ENCODE assay signal across 23 cellular contexts in genomic region chr17:71273451-71273850, GRCh38.
"Had no signal": no experiment of that assay in that cellular context is flagged by ENCODE, and none has a peak within 500 bp of the region (broad histone marks: within the 10 kb centered on the region; RNA-seq: fewer than 3 reads in every experiment).

No MANE protein-coding gene starts in this region.

- H3K4me1 ChIP-seq: gastrocnemius medialis, lower lobe of right lung, psoas muscle, sigmoid colon, transverse colon, upper lobe of right lung, uterus had no signal

- H3K4me3 ChIP-seq: dorsolateral prefrontal cortex, gastrocnemius medialis, lower lobe of right lung, ovary, psoas muscle, sigmoid colon, thoracic aorta, transverse colon, upper lobe of right lung, uterus had no signal

- H3K27ac Mint-ChIP-seq: natural killer cell; stimulated activated memory B cell treated with anti-CD40 and anti-IgM and Interleukin-4, amounts not matched to agents 10 μg/mL and 1 μg/mL and 100 μg/mL, for 72 hours had no signal

- H3K36me3 ChIP-seq: gastrocnemius medialis, lower lobe of right lung, ovary, sigmoid colon, thoracic aorta, transverse colon, upper lobe of right lung, uterus had no signal

- H3K27me3 Mint-ChIP-seq: stimulated activated memory B cell treated with anti-CD40 and anti-IgM and Interleukin-4, amounts not matched to agents 10 μg/mL and 1 μg/mL and 100 μg/mL, for 72 hours had no signal

- ATAC-seq: esophagus mucosa; gastrocnemius medialis; left ventricle myocardium superior; lower lobe of right lung; natural killer cell; psoas muscle; right cardiac atrium; stimulated activated memory B cell treated with anti-CD40 and anti-IgM and Interleukin-4, amounts not matched to agents 10 μg/mL and 1 μg/mL and 100 μg/mL, for 72 hours; stimulated activated naive CD8-positive, alpha-beta T cell treated with anti-CD3 and anti-CD28 coated beads, Interleukin-15, Interleukin-2, amounts not matched to agents 100 U/mL and 50 U/mL, for 24 hours; upper lobe of right lung had no signal

- H3K4me3 Mint-ChIP-seq: natural killer cell; stimulated activated memory B cell treated with anti-CD40 and anti-IgM and Interleukin-4, amounts not matched to agents 10 μg/mL and 1 μg/mL and 100 μg/mL, for 72 hours had no signal

- H3K4me1 Mint-ChIP-seq: natural killer cell; stimulated activated memory B cell treated with anti-CD40 and anti-IgM and Interleukin-4, amounts not matched to agents 10 μg/mL and 1 μg/mL and 100 μg/mL, for 72 hours had no signal

- H3K36me3 Mint-ChIP-seq: natural killer cell; stimulated activated memory B cell treated with anti-CD40 and anti-IgM and Interleukin-4, amounts not matched to agents 10 μg/mL and 1 μg/mL and 100 μg/mL, for 72 hours had no signal

- H3K27ac ChIP-seq: dorsolateral prefrontal cortex, epithelial cell of prostate, gastrocnemius medialis, lower lobe of right lung, ovary, psoas muscle, sigmoid colon, thoracic aorta, transverse colon, upper lobe of right lung, uterus had no signal

- H3K9me3 ChIP-seq: gastrocnemius medialis, lower lobe of right lung, ovary, thoracic aorta, transverse colon, upper lobe of right lung, uterus had no signal

- DNase-seq: dorsolateral prefrontal cortex; effector CD4-positive, alpha-beta T cell; gastrocnemius medialis; head of caudate nucleus; left ventricle myocardium superior; lower lobe of right lung; natural killer cell; occipital lobe; ovary; posterior cingulate gyrus; psoas muscle; right cardiac atrium; sigmoid colon; stimulated activated CD4-positive, alpha-beta T cell treated with anti-CD3 and anti-CD28 coated beads, Interleukin-2, amount 100 ng/mL, for 24 hours; stimulated activated CD4-positive, alpha-beta T cell treated with anti-CD3 and anti-CD28 coated beads, Interleukin-4, amount 100 ng/mL, for 4 hours; stimulated activated naive CD8-positive, alpha-beta T cell treated with anti-CD3 and anti-CD28 coated beads, Interleukin-15, Interleukin-2, amounts not matched to agents 100 U/mL and 50 U/mL, for 24 hours; transverse colon; upper lobe of right lung; uterus had no signal

- H3K27me3 ChIP-seq: dorsolateral prefrontal cortex, gastrocnemius medialis, ovary, sigmoid colon, transverse colon, upper lobe of right lung, uterus had no signal
